In genomic region chr4:2482192-2482591, GRCh38 we compare ENCODE assay signal across 10 cellular contexts. TPM values are rescaled to one million over a fixed set of nuclear protein-coding genes. Genes with fewer than 3 reads are reported as not detected.
DNase-seq lines count a peak whose midpoint lies in the region; ATAC-seq and TF ChIP-seq lines count a peak whose summit lies in the region.
"Had no signal": no experiment of that assay in that cellular context is flagged by ENCODE, and none has a peak within 500 bp of the region (broad histone marks: within the 10 kb centered on the region; RNA-seq: fewer than 3 reads in every experiment).

No MANE protein-coding gene starts in this region.

- no peaks in the 10 kb centered on the region for H3K27me3 ChIP-seq in esophagus squamous epithelium
- H3K27me3 ChIP-seq: tibial artery had no signal

- peaks cover 95 to 96% (median 95%) of the 10 kb centered on the region in 3 donors for H3K4me1 Mint-ChIP-seq in T-cell

- H3K4me3 ChIP-seq in esophagus squamous epithelium (no peak overlapping the region), skin epidermis (no peak overlapping the region)
- H3K4me3 ChIP-seq: tibial artery had no signal

- POLR2A ChIA-PET in T-cell (lab: Charles Lee), result interaction anchor here in 1 of 2 donors (0.7 to 1.0 kb wide), 2 partner anchors 13 to 16 kb away, joined by 3 to 4 read pairs; partner anchors contain the start of gene RNF4

- H3K27me3 Mint-ChIP-seq in T-cell, result no peaks in the 10 kb centered on the region

- peaks cover 16% of the 10 kb centered on the region for H3K36me3 Mint-ChIP-seq in T-cell

- H3K4me1 ChIP-seq in esophagus squamous epithelium, result peaks cover 35 to 100% (median 66%) of the 10 kb centered on the region in 3 donors

- H3K9me3 Mint-ChIP-seq in T-cell, result no peaks in the 10 kb centered on the region

- ATAC-seq in T-cell (replicated peaks in 1 of 4), result no peak
- no peak for ATAC-seq in HG03378 (IDR thresholded peaks at IDR 0.05; ENCODE audit: unreplicated experiment)

- H3K27ac ChIP-seq in esophagus squamous epithelium (peak overlapping the region; percentile 19 to 56 (median 36)), skin epidermis (peak overlapping the region in 15 of 21 experiments; percentile 1 to 70 (median 60))

- H3K9me3 ChIP-seq in esophagus squamous epithelium, result no peaks in the 10 kb centered on the region
- H3K9me3 ChIP-seq: tibial artery had no signal

- CTCF ChIA-PET in T-cell (lab: Charles Lee), result interaction anchor here in 1 of 2 donors (1.0 kb wide), 1 partner anchor 13 kb away, joined by 3 read pairs; the partner anchor contains the start of gene RNF4

- H3K4me3 Mint-ChIP-seq in T-cell, result peak overlapping the region; percentile 58 to 72 (median 72)

- H3K27ac Mint-ChIP-seq in T-cell, result peak overlapping the region; percentile 86 to 89

- in situ Hi-C loops in G401 (cut with HindIII; ENCODE audit: low sequenced_read_pairs), result no loop called here

- DNase-seq in G401 (ENCODE audit: low spot score) (peak; percentile 34), T-cell (no peak), esophagus squamous epithelium (lab: John Stamatoyannopoulos, UW) (no peak), GM10266 (ENCODE audit: extremely low spot score) (no peak), EL (no peak)
- DNase-seq: activated gamma-delta T cell treated with Interleukin-2 at 50 U/mL for 16 hours, glutamatergic neuron, tibial artery had no signal

- H3K36me3 ChIP-seq in esophagus squamous epithelium, result peaks cover 0 to 2% (median 0%) of the 10 kb centered on the region in 3 donors
- H3K36me3 ChIP-seq: tibial artery had no signal

- intact Hi-C loops in esophagus squamous epithelium (cut with DNase I), result no loop called here

- no peak for TF ChIP-seq POLR2A in esophagus squamous epithelium (IDR thresholded peaks at IDR 0.05)

- TF ChIP-seq CTCF in esophagus squamous epithelium (IDR thresholded peaks at IDR 0.05), result no peak
- no peak for TF ChIP-seq CTCF in GM10266 (IDR thresholded peaks at IDR 0.05; ENCODE audit: control insufficient read depth, insufficient read depth, low read depth, missing control alignments)

- 71% methylated on average over 4 of the region's 4 CpGs; no CpG with 5 or more reads in 1 of the 2 donors for WGBS in esophagus squamous epithelium, 2 donors

RNA-seq across cellular contexts. Expression of gene RNF4, which starts 13.3 kb away (rescaled TPM):
- 28.3 and 28.7 TPM in 2 replicates for total RNA-seq in G401 (2014; rRNA removed; shearing (Covaris generic))
- total RNA-seq in T-cell (100 to 1,000 TPM in 4 of 5 donors, 10 to 100 TPM in 1; 89.2 to 107 (median 104) TPM), esophagus squamous epithelium (10 to 100 TPM; 29.6 to 38.1 (median 32.6) TPM)

RNA-seq across cellular contexts. Expression of gene FAM193A, which starts 54.3 kb away (rescaled TPM):
- total RNA-seq in G401 (2014; rRNA removed; shearing (Covaris generic)), result 14.5 and 26.2 TPM in 2 replicates
- total RNA-seq in T-cell (10 to 100 TPM; 41.6 to 46.8 (median 45.2) TPM), esophagus squamous epithelium (10 to 100 TPM in 3 of 4 donors, 1 to 10 TPM in 1; 9.8 to 18.7 (median 16.4) TPM)
